ENCODE assay signal across 13 cellular contexts in genomic region chr1:25615172-25615541, GRCh38. TPM values are rescaled to one million over a fixed set of nuclear protein-coding genes. Genes with fewer than 3 reads are reported as not detected.
DNase-seq lines count a peak whose midpoint lies in the region; ATAC-seq and TF ChIP-seq lines count a peak whose summit lies in the region.
"Had no signal": no experiment of that assay in that cellular context is flagged by ENCODE, and none has a peak within 500 bp of the region (broad histone marks: within the 10 kb centered on the region; RNA-seq: fewer than 3 reads in every experiment).

No MANE protein-coding gene starts in this region.

- H3K79me2 ChIP-seq in OCI-LY7 (ENCODE audit: insufficient read depth, low read depth, low read length) (no peaks in the 10 kb centered on the region), fibroblast of lung (ENCODE audit: control insufficient read depth, insufficient read depth, low read length) (no peaks in the 10 kb centered on the region)

- no peaks in the 10 kb centered on the region for H3K9me3 ChIP-seq in OCI-LY7 (ENCODE audit: low read length)
- no peaks in the 10 kb centered on the region for H3K9me3 ChIP-seq in fibroblast of lung (ENCODE audit: control insufficient read depth, insufficient read depth, low read depth, low read length)
- H3K9me3 ChIP-seq in skeletal muscle satellite cell (replicated peaks; ENCODE audit: low read length), result no peaks in the 10 kb centered on the region
- H3K9me3 ChIP-seq: thyroid gland had no signal

- POLR2A ChIA-PET in OCI-LY7 (lab: Charles Lee), result interaction anchor here (1.2 kb wide), 1 partner anchor 49 kb away, joined by 3 read pairs; no protein-coding TSS in a partner anchor

- H3K4me1 Mint-ChIP-seq in activated CD4-positive, alpha-beta T cell treated with anti-CD3 and anti-CD28 coated beads, Interleukin-2, amount 10 ng/mL, durations not matched to agents 24 days and 14 days, result peaks cover 42% of the 10 kb centered on the region

- H3K9ac ChIP-seq in fibroblast of lung (ENCODE audit: insufficient read depth, low read length), result no peak overlapping the region
- no peak overlapping the region for H3K9ac ChIP-seq in skeletal muscle satellite cell (ENCODE audit: low read depth, low read length)
- H3K9ac ChIP-seq: neural progenitor cell had no signal

- H3K27me3 ChIP-seq in fibroblast of lung (ENCODE audit: control insufficient read depth, insufficient read depth, low read length) (peaks cover 38% of the 10 kb centered on the region), skeletal muscle satellite cell (ENCODE audit: control insufficient read depth, insufficient read depth, low read length) (peaks cover 73% of the 10 kb centered on the region)
- H3K27me3 ChIP-seq: thyroid gland had no signal

- ATAC-seq in GM21390 (IDR thresholded peaks at IDR 0.05; ENCODE audit: unreplicated experiment), result no peak

- H3K4me3 ChIP-seq in OCI-LY7 (ENCODE audit: low read depth, low read length, poor library complexity, severe bottlenecking) (peak overlapping the region; percentile 74), fibroblast of lung (replicated peaks in 1 of 4; ENCODE audit: control extremely low read depth in 1 of 4, insufficient read depth in 1 of 4, low read depth in 3 of 4, low read length in 4 of 4) (no peak overlapping the region), skeletal muscle satellite cell (ENCODE audit: low read length) (no peak overlapping the region)

- H3K9me2 ChIP-seq in OCI-LY7 (ENCODE audit: insufficient read depth, low read length), result no peaks in the 10 kb centered on the region

- H3K36me3 Mint-ChIP-seq in activated CD4-positive, alpha-beta T cell treated with anti-CD3 and anti-CD28 coated beads, Interleukin-2, amount 10 ng/mL, durations not matched to agents 24 days and 14 days (ENCODE audit: low read depth), result peaks cover 2% of the 10 kb centered on the region
- H3K36me3 Mint-ChIP-seq: neural progenitor cell had no signal

- no peak for TF ChIP-seq CTCF in OCI-LY7 (conservative IDR thresholded peaks at IDR 0.05; ENCODE audit: low read length)
- TF ChIP-seq CTCF in fibroblast of lung (conservative IDR thresholded peaks at IDR 0.05 in 1 of 2, IDR thresholded peaks at IDR 0.05 in 1 of 2; ENCODE audit: low read depth in 1 of 2, low read length in 2 of 2), result no peak

- BruUV-seq in OCI-LY7 (replicated peaks; lab: Mats Ljungman, UMichigan), result no TSS peak

- peak overlapping the region; percentile 7 for H3K4me3 Mint-ChIP-seq in activated CD4-positive, alpha-beta T cell treated with anti-CD3 and anti-CD28 coated beads, Interleukin-2, amount 10 ng/mL, durations not matched to agents 24 days and 14 days

- CTCF ChIA-PET in OCI-LY7 (lab: Charles Lee; ENCODE audit: unreplicated experiment), result no interaction called here

- intact Hi-C loops in activated CD4-positive, alpha-beta T cell treated with anti-CD3 and anti-CD28 coated beads, Interleukin-2, amount 10 ng/mL, durations not matched to agents 24 days and 14 days (cut with micrococcal nuclease), result loop anchor here (1.0 to 5.0 kb wide), 2 partner anchors 61 to 68 kb away; no protein-coding TSS in a partner anchor
- intact Hi-C loops in OCI-LY7 (cut with micrococcal nuclease; ENCODE audit: unreplicated experiment), result loop anchor here (5.0 kb wide), 3 partner anchors 53 to 197 kb away; no protein-coding TSS in a partner anchor

- H3K27ac ChIP-seq in OCI-LY7 (ENCODE audit: low read depth, low read length, poor library complexity, severe bottlenecking), result peak overlapping the region; percentile 29
- no peak overlapping the region for H3K27ac ChIP-seq in fibroblast of lung (ENCODE audit: insufficient read depth, low read length)
- H3K27ac ChIP-seq: neural progenitor cell had no signal

- H3K36me3 ChIP-seq in OCI-LY7 (ENCODE audit: insufficient read depth, low read length) (no peaks in the 10 kb centered on the region), fibroblast of lung (ENCODE audit: control insufficient read depth, insufficient read depth, low read length) (no peaks in the 10 kb centered on the region), skeletal muscle satellite cell (ENCODE audit: insufficient read depth, low read length) (no peaks in the 10 kb centered on the region)
- H3K36me3 ChIP-seq: neural progenitor cell, thyroid gland had no signal

- DNase-seq in activated CD4-positive, alpha-beta T cell treated with anti-CD3 and anti-CD28 coated beads, Interleukin-2, amount 10 ng/mL, durations not matched to agents 24 days and 14 days, result peak; percentile 69
- DNase-seq in activated CD4-positive, alpha-beta T cell treated with anti-CD3 and anti-CD28 coated beads for 1 hour, result no peak
- DNase-seq in OCI-LY7 (ENCODE audit: low spot score) (no peak), fibroblast of lung (ENCODE audit: low read depth in 2 of 2) (no peak), RKO (ENCODE audit: low spot score) (no peak), Kasumi-1 (lab: John Stamatoyannopoulos, UW) (no peak)
- DNase-seq: 8988T, left colon, NCI-H1048, thyroid gland had no signal

- H3K4me2 ChIP-seq in OCI-LY7 (ENCODE audit: low read length), result peak overlapping the region; percentile 89
- peak overlapping the region; percentile 63 for H3K4me2 ChIP-seq in fibroblast of lung (ENCODE audit: extremely low read depth, insufficient read depth, low read length)
- H3K4me2 ChIP-seq in skeletal muscle satellite cell (ENCODE audit: low read length), result peak overlapping the region; percentile 12

- no peak overlapping the region for H3K27ac Mint-ChIP-seq in activated CD4-positive, alpha-beta T cell treated with anti-CD3 and anti-CD28 coated beads, Interleukin-2, amount 10 ng/mL, durations not matched to agents 24 days and 14 days
- H3K27ac Mint-ChIP-seq: neural progenitor cell had no signal

- peak overlapping the region; percentile 74; the same call in 1 of the 2 replicates for H2AFZ ChIP-seq in OCI-LY7 (ENCODE audit: low read length)
- no peak overlapping the region for H2AFZ ChIP-seq in fibroblast of lung (ENCODE audit: low read length)

- H4K20me1 ChIP-seq in OCI-LY7 (ENCODE audit: insufficient read depth, low read length) (no peaks in the 10 kb centered on the region), fibroblast of lung (ENCODE audit: control insufficient read depth, extremely low read depth, insufficient read depth, low read length) (no peaks in the 10 kb centered on the region)

- peaks cover 64% of the 10 kb centered on the region for H3K27me3 Mint-ChIP-seq in activated CD4-positive, alpha-beta T cell treated with anti-CD3 and anti-CD28 coated beads, Interleukin-2, amount 10 ng/mL, durations not matched to agents 24 days and 14 days

- H3K9me3 Mint-ChIP-seq in activated CD4-positive, alpha-beta T cell treated with anti-CD3 and anti-CD28 coated beads, Interleukin-2, amount 10 ng/mL, durations not matched to agents 24 days and 14 days, result no peaks in the 10 kb centered on the region
- H3K9me3 Mint-ChIP-seq: neural progenitor cell had no signal

- peaks cover 66% of the 10 kb centered on the region for H3K4me1 ChIP-seq in OCI-LY7 (ENCODE audit: insufficient read depth, low read length, poor library complexity, severe bottlenecking)
- no peaks in the 10 kb centered on the region for H3K4me1 ChIP-seq in fibroblast of lung (ENCODE audit: control insufficient read depth, extremely low read depth, insufficient read depth, low read length)
- peaks cover 20% of the 10 kb centered on the region for H3K4me1 ChIP-seq in skeletal muscle satellite cell (ENCODE audit: control insufficient read depth, insufficient read depth, low read length)

RNA-seq across cellular contexts. Expression of gene MAN1C1, which starts 1.4 kb away (rescaled TPM):
- total RNA-seq in activated CD4-positive, alpha-beta T cell treated with anti-CD3 and anti-CD28 coated beads, Interleukin-2, amount 10 ng/mL, durations not matched to agents 24 days and 14 days, result 2.2 and 2.9 TPM in 2 replicates
- total RNA-seq in OCI-LY7 (2014; rRNA removed; shearing (Covaris generic)), result 2.4 and 3.0 TPM in 2 replicates
- total RNA-seq in OCI-LY7 (2022) (4.6 and 4.9 TPM in 2 replicates), fibroblast of lung (14.6 and 17.7 TPM in 2 replicates)
- polyA plus RNA-seq in fibroblast of lung, result 10.4 and 51.4 TPM in 2 replicates
- 7.5 and 52.0 TPM in 2 replicates for polyA plus RNA-seq in fibroblast of lung (2012)
- 13.1 and 106 TPM in 2 replicates for polyA minus RNA-seq in fibroblast of lung (ENCODE audit: low replicate concordance)
- total RNA-seq in skeletal muscle satellite cell (2012; rRNA removed), result 3.0 and 3.5 TPM in 2 replicates

Comparison
In these comparisons a context has a peak if more than half of its experiments do, and no peak if none do; other contexts are left out.
1. H3K4me2 ChIP-seq: peak in every context shown above with its lines; median percentile 89 in OCI-LY7; 63 in fibroblast of lung; 12 in skeletal muscle satellite cell.